Comparison of ENCODE assay signal across 22 cellular contexts in the genomic region with DNA sequence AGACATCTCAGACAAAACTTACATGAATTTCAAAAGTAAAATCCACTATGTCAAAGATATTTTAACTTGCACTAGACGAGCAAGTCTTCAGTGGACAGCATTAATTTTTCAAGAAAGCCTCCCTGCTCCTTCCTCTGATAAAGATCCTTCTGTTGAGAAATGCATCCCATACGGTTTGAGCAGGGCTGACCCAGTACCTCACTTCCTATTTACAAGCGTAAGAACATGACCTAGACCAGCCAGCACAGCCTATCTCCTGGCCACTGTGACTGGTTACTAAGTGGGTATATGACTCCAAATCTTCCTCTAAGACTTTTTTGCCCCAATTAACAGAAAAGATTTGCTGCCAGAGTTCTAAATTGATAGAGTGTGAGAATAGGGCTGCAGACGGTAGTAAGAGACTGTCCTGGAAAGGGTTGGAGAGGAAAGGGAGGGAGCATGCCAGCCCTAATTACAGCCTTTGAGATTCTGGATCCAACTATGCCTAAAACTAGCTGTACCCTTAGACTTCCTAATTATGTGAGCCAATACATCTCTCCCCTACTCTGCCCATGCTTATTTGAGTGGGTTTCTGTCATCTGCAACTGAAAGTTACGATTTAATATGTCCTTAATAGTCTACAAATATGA.
DNase-seq lines count a peak whose midpoint lies in the region; ATAC-seq, FAIRE-seq and TF ChIP-seq lines count a peak whose summit lies in the region.
"Had no signal": no experiment of that assay in that cellular context is flagged by ENCODE, and none has a peak within 500 bp of the region (broad histone marks: within the 10 kb centered on the region; RNA-seq: fewer than 3 reads in every experiment).

No MANE protein-coding gene starts in this region.

- no peaks in the 10 kb centered on the region for H3K4me1 ChIP-seq in right lobe of liver
- H3K4me1 ChIP-seq in HepG2 (ENCODE audit: insufficient read depth, low read length), result peaks cover 7% of the 10 kb centered on the region; the same call in 1 of the 2 replicates
- H3K4me1 ChIP-seq in ovary (ENCODE audit: insufficient read depth), result peaks cover 2% of the 10 kb centered on the region
- H3K4me1 ChIP-seq: thyroid gland had no signal

- no TSS peak for BruUV-seq in HepG2 (replicated peaks; lab: Mats Ljungman, UMichigan)

- H3K27ac ChIP-seq in right lobe of liver, result no peak overlapping the region
- H3K27ac ChIP-seq in HepG2 (ENCODE audit: extremely low read length, insufficient read depth, low read length), result no peak overlapping the region
- H3K27ac ChIP-seq in ovary, result no peak overlapping the region
- H3K27ac ChIP-seq: epithelial cell of prostate, HL-60, KMS-11, thyroid gland had no signal

- no peaks in the 10 kb centered on the region for H3K27me3 ChIP-seq in right lobe of liver
- H3K27me3 ChIP-seq in HepG2 (ENCODE audit: control insufficient read depth in 1 of 2, insufficient read depth in 2 of 2, low read length in 2 of 2), result no peaks in the 10 kb centered on the region
- no peaks in the 10 kb centered on the region for H3K27me3 ChIP-seq in ovary
- H3K27me3 ChIP-seq: thyroid gland had no signal

- DNase-seq in right lobe of liver, result no peak
- no peak for DNase-seq in HepG2 (ENCODE audit: low spot score)
- DNase-seq in cardiac fibroblast (ENCODE audit: low read depth in 2 of 2), result peak; percentile 54 to 72
- peak; percentile 62 for DNase-seq in iris pigment epithelial cell (ENCODE audit: low read depth)
- no peak for DNase-seq in effector CD8-positive, alpha-beta T cell (lab: John Stamatoyannopoulos, UW)
- DNase-seq in NCI-H226, result no peak
- DNase-seq in ovary, result no peak
- no peak for DNase-seq in D721Med (ENCODE audit: insufficient read length, low spot score)
- DNase-seq: activated CD4-positive, alpha-beta T cell treated with anti-CD3 and anti-CD28 coated beads for 48 hours; activated naive CD8-positive, alpha-beta T cell treated with anti-CD3 and anti-CD28 coated beads for 36 hours; cerebellar nuclear complex; COR-L47; naive thymus-derived CD8-positive, alpha-beta T cell; NCI-H187; NCI-H82; stimulated activated CD4-positive, alpha-beta T cell treated with anti-CD3 and anti-CD28 coated beads, Interleukin-2, amount 100 ng/mL, for 48 hours; stimulated activated CD8-positive, alpha-beta memory T cell treated with anti-CD3 and anti-CD28 coated beads, Interleukin-4, amount 100 ng/mL, for 48 hours; T-helper 2 cell; thyroid gland had no signal

- in situ Hi-C loops in HepG2 (cut with HindIII; ENCODE audit: extremely low pct_ligation_motif_present, low pct_unique_long_range_greater_than_20kb), result no loop called here

- TF ChIP-seq POLR2A in right lobe of liver (IDR thresholded peaks at IDR 0.05) (no peak), HepG2 (IDR thresholded peaks at IDR 0.05; ENCODE audit: insufficient read depth in 1 of 2, low read depth in 2 of 2, low read length in 2 of 2) (no peak), ovary (IDR thresholded peaks at IDR 0.05) (no peak)

- intact Hi-C loops in right lobe of liver (cut with DNase I) (no loop called here), HepG2 (cut with micrococcal nuclease; ENCODE audit: unreplicated experiment) (no loop called here), ovary (cut with DNase I) (no loop called here)

- H3K79me2 ChIP-seq in HepG2 (ENCODE audit: insufficient read depth, low read length), result no peaks in the 10 kb centered on the region

- H3K9ac ChIP-seq in HepG2 (ENCODE audit: insufficient read depth, low read depth, low read length), result no peak overlapping the region
- H3K9ac ChIP-seq: KMS-11 had no signal

- CTCF ChIA-PET in HepG2 (lab: Yijun Ruan, JAX; ENCODE audit: low intra/inter-chr PET ratio, low total read pairs), result no interaction called here

- WGBS in right lobe of liver (ENCODE audit: insufficient coverage, low coverage, low lambda C conversion rate, missing lambda C conversion rate), result 37% methylated on average over 5 of the region's 5 CpGs
- 97% methylated on average over 5 of the region's 5 CpGs for WGBS in HepG2 (ENCODE audit: low lambda C conversion rate)
- 61 to 67% (median 63%) methylated on average over 5 of the region's 5 CpGs for WGBS in ovary, 3 donors

- TF ChIP-seq RAD21 in HepG2 (CRISPR knock-in tag; IDR thresholded peaks at IDR 0.05), result no peak

- FAIRE-seq in HepG2 (lab: Jason Lieb, UNC), result no peak
- no peak for FAIRE-seq in D721Med (lab: Jason Lieb, UNC)

- no peaks in the 10 kb centered on the region for H4K20me1 ChIP-seq in HepG2 (ENCODE audit: insufficient read depth, low read length)

- H3K36me3 ChIP-seq in right lobe of liver (no peaks in the 10 kb centered on the region), HepG2 (replicated peaks in 1 of 2; ENCODE audit: control insufficient read depth in 1 of 2, insufficient read depth in 2 of 2, low read length in 2 of 2) (0 out of 5 replicates have a peak, but pooled peaks cover 0 to under 1% of the 10 kb centered on the region in 2 experiments), ovary (no peaks in the 10 kb centered on the region)
- H3K36me3 ChIP-seq: thyroid gland had no signal

- ATAC-seq in right lobe of liver (peak; percentile 39 to 83 (median 68)), HepG2 (no peak)
- ATAC-seq: naive thymus-derived CD8-positive, alpha-beta T cell had no signal

- TF ChIP-seq EP300 in HepG2 (IDR thresholded peaks at IDR 0.05; ENCODE audit: low read depth in 2 of 2, low read length in 2 of 2), result no peak
- TF ChIP-seq EP300 in HepG2 (CRISPR knock-in tag; IDR thresholded peaks at IDR 0.05; ENCODE audit: borderline replicate concordance), result no peak
- no peak for TF ChIP-seq EP300 in ovary (IDR thresholded peaks at IDR 0.05)

- H3K4me3 ChIP-seq in right lobe of liver (no peak overlapping the region), HepG2 (replicated peaks in 1 of 3; ENCODE audit: insufficient read depth in 1 of 3, low read depth in 2 of 3, low read length in 3 of 3) (no peak overlapping the region), cardiac fibroblast (replicated peaks in 1 of 2; ENCODE audit: low read depth in 2 of 2, low read length in 2 of 2) (no peak overlapping the region), ovary (no peak overlapping the region)
- H3K4me3 ChIP-seq: thyroid gland had no signal

- no peak overlapping the region for H3K4me2 ChIP-seq in HepG2 (ENCODE audit: low read depth, low read length)
- H3K4me2 ChIP-seq: KMS-11 had no signal

- H3K9me3 ChIP-seq in right lobe of liver (no peaks in the 10 kb centered on the region), HepG2 (ENCODE audit: low read length) (no peaks in the 10 kb centered on the region), ovary (no peaks in the 10 kb centered on the region)
- H3K9me3 ChIP-seq: thyroid gland had no signal

- H2AFZ ChIP-seq in HepG2 (ENCODE audit: low read length), result no peak overlapping the region

- POLR2A ChIA-PET in HepG2 (lab: Yijun Ruan, JAX), result no interaction called here

- TF ChIP-seq CTCF in right lobe of liver (IDR thresholded peaks at IDR 0.05) (no peak), HepG2 (CRISPR knock-in tag; IDR thresholded peaks at IDR 0.05) (no peak), cardiac fibroblast (IDR thresholded peaks at IDR 0.05; ENCODE audit: low read depth, low read length) (no peak), ovary (IDR thresholded peaks at IDR 0.05) (no peak), D721Med (IDR thresholded peaks at IDR 0.05; ENCODE audit: insufficient read depth, missing control alignments) (no peak)

TF ChIP-seq in HepG2, 621 proteins besides CTCF, POLR2A, EP300 and RAD21 (continues in another document):
- TF ChIP-seq ZNF326 (CRISPR knock-in tag; IDR thresholded peaks at IDR 0.05; ENCODE audit: borderline replicate concordance), result no peak
- no peak for TF ChIP-seq ZNF230 (CRISPR knock-in tag; IDR thresholded peaks at IDR 0.05)
- TF ChIP-seq ZNF121 (CRISPR knock-in tag; IDR thresholded peaks at IDR 0.05), result no peak
- TF ChIP-seq, protein P1, sequence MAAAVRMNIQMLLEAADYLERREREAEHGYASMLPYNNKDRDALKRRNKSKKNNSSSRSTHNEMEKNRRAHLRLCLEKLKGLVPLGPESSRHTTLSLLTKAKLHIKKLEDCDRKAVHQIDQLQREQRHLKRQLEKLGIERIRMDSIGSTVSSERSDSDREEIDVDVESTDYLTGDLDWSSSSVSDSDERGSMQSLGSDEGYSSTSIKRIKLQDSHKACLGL (CRISPR knock-in tag; IDR thresholded peaks at IDR 0.05), result no peak
- no peak for TF ChIP-seq STAT5B (CRISPR knock-in tag; IDR thresholded peaks at IDR 0.05)
- TF ChIP-seq MYNN (CRISPR knock-in tag; IDR thresholded peaks at IDR 0.05; ENCODE audit: low read depth), result no peak
- TF ChIP-seq, protein P2, sequence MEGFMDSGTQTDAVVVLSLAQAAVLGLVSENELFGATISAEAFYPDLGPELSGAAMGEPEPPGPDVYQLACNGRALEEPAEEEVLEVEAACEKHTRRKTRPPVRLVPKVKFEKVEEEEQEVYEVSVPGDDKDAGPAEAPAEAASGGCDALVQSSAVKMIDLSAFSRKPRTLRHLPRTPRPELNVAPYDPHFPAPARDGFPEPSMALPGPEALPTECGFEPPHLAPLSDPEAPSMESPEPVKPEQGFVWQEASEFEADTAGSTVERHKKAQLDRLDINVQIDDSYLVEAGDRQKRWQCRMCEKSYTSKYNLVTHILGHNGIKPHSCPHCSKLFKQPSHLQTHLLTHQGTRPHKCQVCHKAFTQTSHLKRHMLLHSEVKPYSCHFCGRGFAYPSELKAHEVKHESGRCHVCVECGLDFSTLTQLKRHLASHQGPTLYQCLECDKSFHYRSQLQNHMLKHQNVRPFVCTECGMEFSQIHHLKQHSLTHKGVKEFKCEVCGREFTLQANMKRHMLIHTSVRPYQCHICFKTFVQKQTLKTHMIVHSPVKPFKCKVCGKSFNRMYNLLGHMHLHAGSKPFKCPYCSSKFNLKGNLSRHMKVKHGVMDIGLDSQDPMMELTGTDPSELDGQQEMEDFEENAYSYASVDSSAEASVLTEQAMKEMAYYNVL (CRISPR knock-in tag; IDR thresholded peaks at IDR 0.05; ENCODE audit: borderline replicate concordance), result no peak
- TF ChIP-seq, protein P3, sequence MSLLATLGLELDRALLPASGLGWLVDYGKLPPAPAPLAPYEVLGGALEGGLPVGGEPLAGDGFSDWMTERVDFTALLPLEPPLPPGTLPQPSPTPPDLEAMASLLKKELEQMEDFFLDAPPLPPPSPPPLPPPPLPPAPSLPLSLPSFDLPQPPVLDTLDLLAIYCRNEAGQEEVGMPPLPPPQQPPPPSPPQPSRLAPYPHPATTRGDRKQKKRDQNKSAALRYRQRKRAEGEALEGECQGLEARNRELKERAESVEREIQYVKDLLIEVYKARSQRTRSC (CRISPR knock-in tag; IDR thresholded peaks at IDR 0.05; ENCODE audit: low read depth), result no peak
- no peak for TF ChIP-seq ZC3H13 (CRISPR knock-in tag; IDR thresholded peaks at IDR 0.05)
- TF ChIP-seq, protein P4, sequence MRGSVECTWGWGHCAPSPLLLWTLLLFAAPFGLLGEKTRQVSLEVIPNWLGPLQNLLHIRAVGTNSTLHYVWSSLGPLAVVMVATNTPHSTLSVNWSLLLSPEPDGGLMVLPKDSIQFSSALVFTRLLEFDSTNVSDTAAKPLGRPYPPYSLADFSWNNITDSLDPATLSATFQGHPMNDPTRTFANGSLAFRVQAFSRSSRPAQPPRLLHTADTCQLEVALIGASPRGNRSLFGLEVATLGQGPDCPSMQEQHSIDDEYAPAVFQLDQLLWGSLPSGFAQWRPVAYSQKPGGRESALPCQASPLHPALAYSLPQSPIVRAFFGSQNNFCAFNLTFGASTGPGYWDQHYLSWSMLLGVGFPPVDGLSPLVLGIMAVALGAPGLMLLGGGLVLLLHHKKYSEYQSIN (CRISPR knock-in tag; IDR thresholded peaks at IDR 0.05; ENCODE audit: borderline replicate concordance), result no peak

Comparison
In these comparisons a context has a peak if more than half of its experiments do, and no peak if none do; other contexts are left out.
1. DNase-seq: peak in cardiac fibroblast (2 of 2) and iris pigment epithelial cell (single experiment); none in right lobe of liver (0 of 3), HepG2 (single experiment), effector CD8-positive, alpha-beta T cell (single experiment), NCI-H226 (single experiment), ovary (0 of 5) and D721Med (single experiment).